ENCODE assay signal across 36 cellular contexts in genomic region chr6:2388554-2389324, GRCh38.
"Had no signal": no experiment of that assay in that cellular context is flagged by ENCODE, and none has a peak within 500 bp of the region (broad histone marks: within the 10 kb centered on the region; RNA-seq: fewer than 3 reads in every experiment).

No MANE protein-coding gene starts in this region.

- H3K4me1 Mint-ChIP-seq: activated B cell treated with CpG ODN at 0.5 μM for 24 hours; activated CD4-positive, alpha-beta memory T cell treated with anti-CD3 and anti-CD28 coated beads, Interleukin-2, amount 10 ng/mL, durations not matched to agents 7 days and 5 days; activated CD8-positive, alpha-beta memory T cell treated with anti-CD3 and anti-CD28 coated beads, Interleukin-2, amount 10 ng/mL, durations not matched to agents 7 days and 5 days; activated naive CD4-positive, alpha-beta T cell treated with anti-CD3 and anti-CD28 coated beads, Interleukin-2, amount 10 ng/mL, durations not matched to agents 7 days and 5 days; brain; T-cell had no signal

- ATAC-seq: activated CD8-positive, alpha-beta memory T cell treated with anti-CD3 and anti-CD28 coated beads, Interleukin-2, amount 10 ng/mL, durations not matched to agents 7 days and 5 days; activated naive CD8-positive, alpha-beta T cell treated with anti-CD3 and anti-CD28 coated beads, Interleukin-2, amount 50 U/mL, for 24 hours; Right ventricle myocardium inferior; SK-N-SH treated with all-trans-retinoic acid at 6 μM for 48 hours; T-cell; T-helper 17 cell had no signal

- H3K27ac Mint-ChIP-seq: activated B cell treated with CpG ODN at 0.5 μM for 24 hours; activated CD4-positive, alpha-beta memory T cell treated with anti-CD3 and anti-CD28 coated beads, Interleukin-2, amount 10 ng/mL, durations not matched to agents 7 days and 5 days; activated CD8-positive, alpha-beta memory T cell treated with anti-CD3 and anti-CD28 coated beads, Interleukin-2, amount 10 ng/mL, durations not matched to agents 7 days and 5 days; activated naive CD4-positive, alpha-beta T cell treated with anti-CD3 and anti-CD28 coated beads, Interleukin-2, amount 10 ng/mL, durations not matched to agents 7 days and 5 days; activated naive CD8-positive, alpha-beta T cell; activated naive CD8-positive, alpha-beta T cell treated with anti-CD3 and anti-CD28 coated beads, Interleukin-2, amount 50 U/mL, for 24 hours; brain; T-cell; T-helper 17 cell had no signal

- H2AFZ ChIP-seq: PC-9 had no signal

- H3K36me3 Mint-ChIP-seq: activated CD8-positive, alpha-beta memory T cell treated with anti-CD3 and anti-CD28 coated beads, Interleukin-2, amount 10 ng/mL, durations not matched to agents 7 days and 5 days; activated naive CD4-positive, alpha-beta T cell treated with anti-CD3 and anti-CD28 coated beads, Interleukin-2, amount 10 ng/mL, durations not matched to agents 7 days and 5 days had no signal

- FAIRE-seq: bronchial epithelial cell, RCC 7860 had no signal

- H3K9me3 Mint-ChIP-seq: activated naive CD4-positive, alpha-beta T cell treated with anti-CD3 and anti-CD28 coated beads, Interleukin-2, amount 10 ng/mL, durations not matched to agents 7 days and 5 days; T-cell had no signal

- H3K27me3 Mint-ChIP-seq: activated B cell treated with CpG ODN at 0.5 μM for 24 hours; activated CD4-positive, alpha-beta memory T cell treated with anti-CD3 and anti-CD28 coated beads, Interleukin-2, amount 10 ng/mL, durations not matched to agents 7 days and 5 days; activated CD8-positive, alpha-beta memory T cell treated with anti-CD3 and anti-CD28 coated beads, Interleukin-2, amount 10 ng/mL, durations not matched to agents 7 days and 5 days; activated naive CD4-positive, alpha-beta T cell treated with anti-CD3 and anti-CD28 coated beads, Interleukin-2, amount 10 ng/mL, durations not matched to agents 7 days and 5 days; activated naive CD8-positive, alpha-beta T cell; activated naive CD8-positive, alpha-beta T cell treated with anti-CD3 and anti-CD28 coated beads, Interleukin-2, amount 50 U/mL, for 24 hours; brain; T-cell; T-helper 17 cell had no signal

- H3K9me3 ChIP-seq: MG63 had no signal

- H3K4me3 Mint-ChIP-seq: activated B cell treated with CpG ODN at 0.5 μM for 24 hours; activated CD4-positive, alpha-beta memory T cell treated with anti-CD3 and anti-CD28 coated beads, Interleukin-2, amount 10 ng/mL, durations not matched to agents 7 days and 5 days; activated CD8-positive, alpha-beta memory T cell treated with anti-CD3 and anti-CD28 coated beads, Interleukin-2, amount 10 ng/mL, durations not matched to agents 7 days and 5 days; activated naive CD4-positive, alpha-beta T cell treated with anti-CD3 and anti-CD28 coated beads, Interleukin-2, amount 10 ng/mL, durations not matched to agents 7 days and 5 days; activated naive CD8-positive, alpha-beta T cell; activated naive CD8-positive, alpha-beta T cell treated with anti-CD3 and anti-CD28 coated beads, Interleukin-2, amount 50 U/mL, for 24 hours; brain; T-cell; T-helper 17 cell had no signal

- H3K36me3 ChIP-seq: MG63 had no signal

- H3K27me3 ChIP-seq: MG63 had no signal

- H3K4me2 ChIP-seq: PC-9 had no signal

- H3K4me3 ChIP-seq: MG63, PC-9 had no signal

- H3K27ac ChIP-seq: PC-9, RWPE1, VCaP had no signal

- DNase-seq: activated B cell treated with CpG ODN at 0.5 μM for 24 hours; activated CD4-positive, alpha-beta memory T cell treated with anti-CD3 and anti-CD28 coated beads, Interleukin-2, amount 10 ng/mL, durations not matched to agents 7 days and 5 days; activated CD4-positive, alpha-beta T cell treated with anti-CD3 and anti-CD28 coated beads for 4 hours; activated CD4-positive, CD25-positive, alpha-beta regulatory T cell treated with anti-CD3 and anti-CD28 coated beads, Interleukin-2, amount 50 U/mL, for 72 hours; activated CD8-positive, alpha-beta memory T cell treated with anti-CD3 and anti-CD28 coated beads for 24 hours; activated CD8-positive, alpha-beta memory T cell treated with anti-CD3 and anti-CD28 coated beads, Interleukin-2, amount 10 ng/mL, durations not matched to agents 7 days and 5 days; activated CD8-positive, alpha-beta memory T cell treated with anti-CD3 and anti-CD28 coated beads, Interleukin-2, amount 50 U/mL, for 48 hours; activated effector memory CD4-positive, alpha-beta T cell treated with Interleukin-2 at 50 U/mL for 16 hours; activated naive CD4-positive, alpha-beta T cell treated with anti-CD3 and anti-CD28 coated beads, Interleukin-2, amount 10 ng/mL, durations not matched to agents 7 days and 5 days; activated naive CD8-positive, alpha-beta T cell treated with anti-CD3 and anti-CD28 coated beads, Interleukin-2, amount 50 U/mL, for 24 hours; activated T-cell treated with anti-CD3 and anti-CD28 coated beads, Interleukin-2, amount 50 U/mL, for 48 hours; anterior cingulate cortex; Kasumi-1; KBM-7; MG63; NCI-H1048; NCI-H1105 treated with DMSO at 0.1 percent for 48 hours; NCI-H1436; NCI-H1694; NCI-H2029; NCI-H510A; NCI-H748 treated with DMSO at 0.1 percent for 48 hours; NK-92 treated with Interleukin-12 subunit alpha and Interleukin-12 subunit beta, amount 100 ng/mL, for 24 hours; PC-9; SIG-M5; T-cell; T-helper 17 cell; T-helper 9 cell had no signal
